13 cellular contexts compared by ENCODE assay signal in genomic region chr2:146931109-146931508, GRCh38.
A peak's percentile ranks its signal among the peaks of the same experiment; 100 is the strongest.
DNase-seq lines count a peak whose midpoint lies in the region; ATAC-seq lines count a peak whose summit lies in the region.
"Had no signal": no experiment of that assay in that cellular context is flagged by ENCODE, and none has a peak within 500 bp of the region (broad histone marks: within the 10 kb centered on the region; RNA-seq: fewer than 3 reads in every experiment).

No MANE protein-coding gene starts in this region.

- peaks cover 11% of the 10 kb centered on the region for H3K9me3 ChIP-seq in BLaER1
- H3K9me3 ChIP-seq: SJSA1 had no signal

- ATAC-seq in GM19463 (IDR thresholded peaks at IDR 0.05; ENCODE audit: unreplicated experiment), result peak; percentile 76
- peak; percentile 64 for ATAC-seq in HG03095 (IDR thresholded peaks at IDR 0.05; ENCODE audit: unreplicated experiment)
- ATAC-seq in HG03108 (IDR thresholded peaks at IDR 0.05; ENCODE audit: unreplicated experiment), result no peak
- ATAC-seq in HG02623 (IDR thresholded peaks at IDR 0.05; ENCODE audit: unreplicated experiment), result no peak
- ATAC-seq: activated CD8-positive, alpha-beta T cell treated with anti-CD3 and anti-CD28 coated beads for 36 hours had no signal

- H4K20me1 ChIP-seq in BLaER1, result no peaks in the 10 kb centered on the region

- no peak overlapping the region for H3K27ac ChIP-seq in BLaER1
- H3K27ac ChIP-seq: SJSA1 had no signal

- no peak overlapping the region for H3K4me3 ChIP-seq in BLaER1
- H3K4me3 ChIP-seq: SJSA1 had no signal

- H3K4me2 ChIP-seq in BLaER1, result peak overlapping the region; percentile 36

- peaks cover 11% of the 10 kb centered on the region for H3K4me1 ChIP-seq in BLaER1
- H3K4me1 ChIP-seq: SJSA1 had no signal

- no peak overlapping the region for H3K9ac ChIP-seq in BLaER1

- peak; percentile 62 for DNase-seq in OCI-M1 (lab: John Stamatoyannopoulos, UW)
- DNase-seq in C1 segment of cervical spinal cord (lab: John Stamatoyannopoulos, UW), result no peak
- DNase-seq in HuH-7.5 (ENCODE audit: low spot score), result no peak
- DNase-seq: activated CD8-positive, alpha-beta T cell treated with anti-CD3 and anti-CD28 coated beads for 36 hours; amniotic stem cell; cerebellar nuclear complex; NCI-H1417 treated with DMSO at 0.1 percent for 48 hours had no signal

- no peaks in the 10 kb centered on the region for H3K36me3 ChIP-seq in BLaER1
- H3K36me3 ChIP-seq: SJSA1 had no signal

- H3K27me3 ChIP-seq in BLaER1, result no peaks in the 10 kb centered on the region
- H3K27me3 ChIP-seq: SJSA1 had no signal

Comparison
In these comparisons a context has a peak if more than half of its experiments do, and no peak if none do; other contexts are left out.
1. ATAC-seq: peak in GM19463 (single experiment) and HG03095 (single experiment); none in HG03108 (single experiment) and HG02623 (single experiment).